ENCODE assay signal across 33 cellular contexts in the genomic region with DNA sequence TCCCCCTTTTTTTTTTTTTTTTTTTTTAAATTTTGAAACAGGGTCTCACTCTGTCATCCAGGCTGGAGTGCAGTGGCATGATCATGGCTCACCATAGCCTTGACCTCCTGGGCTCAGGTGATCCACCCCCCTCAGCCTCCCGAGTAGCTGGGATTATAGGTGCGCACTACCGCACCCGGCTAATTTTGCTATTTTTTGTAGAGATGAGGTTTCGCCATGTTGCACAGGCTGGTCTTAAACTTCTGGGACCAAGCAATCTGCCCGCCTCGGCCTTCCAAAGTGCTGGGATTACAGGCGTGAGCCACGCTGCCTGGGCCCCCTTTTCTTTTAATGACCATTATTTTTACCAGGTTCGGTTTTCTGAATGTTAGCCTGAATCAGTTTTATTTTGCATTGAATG. TPM values are rescaled to one million over a fixed set of nuclear protein-coding genes. Genes with fewer than 3 reads are reported as not detected.
"Had no signal": no experiment of that assay in that cellular context is flagged by ENCODE, and none has a peak within 500 bp of the region (broad histone marks: within the 10 kb centered on the region; RNA-seq: fewer than 3 reads in every experiment).

No MANE protein-coding gene starts in this region.

- H3K4me3 ChIP-seq: neural progenitor cell, ovary, psoas muscle, right lobe of liver, skin epidermis, smooth muscle cell, thoracic aorta, thyroid gland, tibial nerve, upper lobe of left lung, vagina had no signal

- H3K27me3 Mint-ChIP-seq: naive thymus-derived CD4-positive, alpha-beta T cell; progenitor cell of endocrine pancreas; stimulated activated memory B cell treated with anti-CD40 and anti-IgM and Interleukin-4, amounts not matched to agents 10 μg/mL and 1 μg/mL and 100 μg/mL, for 72 hours; stimulated activated naive CD8-positive, alpha-beta T cell treated with anti-CD3 and anti-CD28 coated beads, Interleukin-15, amount 100 ng/mL, for 72 hours had no signal

- H3K4me3 Mint-ChIP-seq: natural killer cell; nephron; neural progenitor cell; stimulated activated memory B cell treated with anti-CD40 and anti-IgM and Interleukin-4, amounts not matched to agents 10 μg/mL and 1 μg/mL and 100 μg/mL, for 72 hours; stimulated activated naive CD8-positive, alpha-beta T cell treated with anti-CD3 and anti-CD28 coated beads, Interleukin-15, amount 100 ng/mL, for 72 hours had no signal

- H3K4me1 Mint-ChIP-seq: neural progenitor cell; stimulated activated memory B cell treated with anti-CD40 and anti-IgM and Interleukin-4, amounts not matched to agents 10 μg/mL and 1 μg/mL and 100 μg/mL, for 72 hours; stimulated activated naive CD8-positive, alpha-beta T cell treated with anti-CD3 and anti-CD28 coated beads, Interleukin-15, amount 100 ng/mL, for 72 hours had no signal

- H3K4me2 ChIP-seq: neural progenitor cell, smooth muscle cell had no signal

- H3K27ac ChIP-seq: neural progenitor cell, ovary, parathyroid adenoma, psoas muscle, right lobe of liver, skin epidermis, thoracic aorta, thyroid gland, tibial nerve, upper lobe of left lung, vagina had no signal

- H3K27ac Mint-ChIP-seq: nephron; neural progenitor cell; progenitor cell of endocrine pancreas; stimulated activated memory B cell treated with anti-CD40 and anti-IgM and Interleukin-4, amounts not matched to agents 10 μg/mL and 1 μg/mL and 100 μg/mL, for 72 hours; stimulated activated naive CD8-positive, alpha-beta T cell treated with anti-CD3 and anti-CD28 coated beads, Interleukin-15, amount 100 ng/mL, for 72 hours had no signal

- H3K4me1 ChIP-seq: neural progenitor cell, parathyroid adenoma, psoas muscle, right lobe of liver, thyroid gland, upper lobe of left lung, vagina had no signal

- H3K36me3 ChIP-seq: neural progenitor cell had no signal

- DNase-seq: naive thymus-derived CD4-positive, alpha-beta T cell; natural killer cell; occipital lobe; ovary; psoas muscle; right cardiac atrium; right lobe of liver; stimulated activated CD4-positive, alpha-beta T cell treated with anti-CD3 and anti-CD28 coated beads, Interleukin-15, amount 100 ng/mL, for 24 hours; stimulated activated CD4-positive, alpha-beta T cell treated with anti-CD3 and anti-CD28 coated beads, Interleukin-2, amount 100 ng/mL, for 24 hours; stimulated activated CD4-positive, alpha-beta T cell treated with anti-CD3 and anti-CD28 coated beads, Interleukin-2, amount 100 ng/mL, for 48 hours; stimulated activated CD4-positive, alpha-beta T cell treated with anti-CD3 and anti-CD28 coated beads, Interleukin-4, amount 100 ng/mL, for 4 hours; stimulated activated CD8-positive, alpha-beta memory T cell treated with anti-CD3 and anti-CD28 coated beads, Interleukin-4, amount 100 ng/mL, for 48 hours; stimulated activated naive CD4-positive, alpha-beta T cell; stimulated activated naive CD8-positive, alpha-beta T cell treated with anti-CD3 and anti-CD28 coated beads, Interleukin-15, amount 100 ng/mL, for 72 hours; stimulated activated naive CD8-positive, alpha-beta T cell treated with anti-CD3 and anti-CD28 coated beads, Interleukin-15, Interleukin-2, amounts not matched to agents 100 U/mL and 50 U/mL, for 24 hours; substantia nigra; thyroid gland; trophoblast cell; upper lobe of left lung had no signal

- H3K27me3 ChIP-seq: neural progenitor cell, ovary, right lobe of liver, thyroid gland, tibial nerve, upper lobe of left lung, vagina had no signal

- H3K9ac ChIP-seq: neural progenitor cell, parathyroid adenoma had no signal

- H3K9me3 ChIP-seq: right lobe of liver, thyroid gland had no signal

RNA-seq across cellular contexts. Expression of a gene that starts 5.0 kb away (rescaled TPM):
- total RNA-seq: occipital lobe, progenitor cell of endocrine pancreas, renal cortical epithelial cell, right cardiac atrium, smooth muscle cell, temporal lobe, thoracic aorta, tibial nerve, ureter, vagina had no signal
- polyA plus RNA-seq: neural cell, right cardiac atrium had no signal

RNA-seq across cellular contexts. Expression of a gene that starts 13.5 kb away (rescaled TPM):
- total RNA-seq: occipital lobe, progenitor cell of endocrine pancreas, renal cortical epithelial cell, temporal lobe, thoracic aorta, tibial nerve, ureter, vagina had no signal
